9 cellular contexts compared by ENCODE assay signal in genomic region chr2:60806988-60807681, GRCh38. TPM values are rescaled to one million over a fixed set of nuclear protein-coding genes. Genes with fewer than 3 reads are reported as not detected.
A peak's percentile ranks its signal among the peaks of the same experiment; 100 is the strongest.
DNase-seq lines count a peak whose midpoint lies in the region; ATAC-seq and TF ChIP-seq lines count a peak whose summit lies in the region.
"Had no signal": no experiment of that assay in that cellular context is flagged by ENCODE, and none has a peak within 500 bp of the region (broad histone marks: within the 10 kb centered on the region; RNA-seq: fewer than 3 reads in every experiment).

No MANE protein-coding gene starts in this region.

- H3K4me1 ChIP-seq in colonic mucosa: no peaks in the 10 kb centered on the region

- no peaks in the 10 kb centered on the region for H3K27me3 ChIP-seq in colonic mucosa

- H3K4me3 ChIP-seq in colonic mucosa: no peak overlapping the region

- H3K9ac ChIP-seq in colonic mucosa (ENCODE audit: low read depth in 2 of 2, low read length in 2 of 2): no peak overlapping the region

- intact Hi-C loops in colonic mucosa (cut with DNase I): loop anchor here (5.0 kb wide), 1 partner anchor 190 kb away; no protein-coding TSS in a partner anchor

- peaks cover 43% of the 10 kb centered on the region for H3K4me1 Mint-ChIP-seq in T-helper 17 cell

- no peaks in the 10 kb centered on the region for H3K36me3 Mint-ChIP-seq in T-helper 17 cell (ENCODE audit: low read depth)

- DNase-seq in GM04504 (ENCODE audit: low read depth) (peak; percentile 49), HUDEP-2 (lab: John Stamatoyannopoulos, UW; ENCODE audit: unreplicated experiment in 76 of 76) (peak in 43 of 76 experiments; percentile 2 to 63 (median 24)), T-helper 17 cell (no peak), dermis blood vessel endothelial cell (peak; percentile 21), smooth muscle cell of the brain vasculature (ENCODE audit: low read depth, low spot score) (peak; percentile 36), foreskin melanocyte (no peak), colonic mucosa (no peak)

- H3K27ac ChIP-seq in colonic mucosa: no peak overlapping the region
- H3K27ac ChIP-seq: VCaP had no signal

- no peak for TF ChIP-seq CTCF in colonic mucosa (IDR thresholded peaks at IDR 0.05)

- peak overlapping the region; percentile 31 for H3K4me3 Mint-ChIP-seq in T-helper 17 cell

- ATAC-seq in GM21529 (IDR thresholded peaks at IDR 0.05; ENCODE audit: unreplicated experiment) (peak; percentile 87), T-helper 17 cell (peak; percentile 77)

- H3K27ac Mint-ChIP-seq in T-helper 17 cell: peak overlapping the region; percentile 87

- H3K9me3 ChIP-seq in T-helper 17 cell (ENCODE audit: control insufficient read depth, low read length, poor library complexity, severe bottlenecking) (no peaks in the 10 kb centered on the region), colonic mucosa (no peaks in the 10 kb centered on the region)

- H3K27me3 Mint-ChIP-seq in T-helper 17 cell: no peaks in the 10 kb centered on the region

- H3K36me3 ChIP-seq in colonic mucosa: no peaks in the 10 kb centered on the region

RNA-seq across cellular contexts. Expression of gene PAPOLG, which starts 51.1 kb away (rescaled TPM):
- 10 to 100 TPM; 18.1 to 19.1 TPM for total RNA-seq in T-helper 17 cell
- total RNA-seq in dermis blood vessel endothelial cell: 15.1 and 19.1 TPM in 2 replicates
- 10 to 100 TPM in 1 of 2 donors, 1 to 10 TPM in 1; 8.5 to 12.0 TPM for total RNA-seq in colonic mucosa

Comparison
In these comparisons a context has a peak if more than half of its experiments do, and no peak if none do; other contexts are left out.
1. DNase-seq: peak in GM04504 (single experiment), HUDEP-2 (43 of 76), dermis blood vessel endothelial cell (single experiment) and smooth muscle cell of the brain vasculature (single experiment); none in T-helper 17 cell (0 of 3), foreskin melanocyte (single experiment) and colonic mucosa (single experiment).